Comparison of ENCODE assay signal across 1 cellular context in genomic region chr17:45248132-45248936, GRCh38.
A peak's percentile ranks its signal among the peaks of the same experiment; 100 is the strongest.
TF ChIP-seq lines count a peak whose summit lies in the region.

No MANE protein-coding gene starts in this region.

TF ChIP-seq in HEK293, 187 proteins besides CTCF, POLR2A, EP300 and RAD21 (continued from another document):
- TF ChIP-seq ZNF280D (tag by site-specific recombination; IDR thresholded peaks at IDR 0.05) (no peak), ZNF202 (tag by site-specific recombination; IDR thresholded peaks at IDR 0.05; ENCODE audit: borderline replicate concordance) (no peak), ZBTB7A (tag by site-specific recombination; IDR thresholded peaks at IDR 0.05; ENCODE audit: low read depth) (peak; percentile 88; the same call in 1 of the 2 replicates)
